8 cellular contexts compared by ENCODE assay signal in the genomic region with DNA sequence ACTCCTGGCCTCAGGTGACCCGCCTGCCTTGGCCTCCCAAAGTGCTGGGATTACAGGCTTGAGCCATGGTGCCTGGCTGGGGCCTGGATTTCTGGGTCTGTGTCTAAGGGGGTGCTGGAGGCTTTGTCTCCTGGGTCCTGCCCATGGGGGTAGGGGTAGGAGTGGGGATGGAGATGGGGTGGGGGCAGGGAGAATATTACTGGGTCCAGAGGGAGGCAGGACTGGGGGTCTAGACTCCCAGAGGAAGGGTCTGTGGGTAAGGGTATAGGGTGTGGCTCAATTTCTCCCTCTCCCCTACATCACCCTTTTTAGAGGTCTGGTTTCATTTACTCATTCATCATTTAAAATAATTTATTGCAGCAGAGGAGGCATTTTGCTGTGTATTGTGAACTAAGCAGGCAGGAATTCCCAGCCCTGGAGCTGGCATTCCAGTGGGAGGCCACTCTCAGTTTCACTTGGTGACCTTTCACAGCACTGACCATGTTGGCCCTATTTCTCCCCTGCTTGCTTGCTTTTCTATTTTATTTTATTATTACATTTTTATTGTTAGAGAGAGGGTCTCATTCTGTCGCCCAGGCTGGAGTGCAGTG. TPM values are rescaled to one million over a fixed set of nuclear protein-coding genes. Genes with fewer than 3 reads are reported as not detected.
DNase-seq lines count a peak whose midpoint lies in the region; ATAC-seq and TF ChIP-seq lines count a peak whose summit lies in the region.

No MANE protein-coding gene starts in this region.

- H3K27ac ChIP-seq in MM.1S (ENCODE audit: low read length) (no peak overlapping the region), coronary artery (peak overlapping the region in 1 of 2 donors; percentile 91)

- H3K27ac Mint-ChIP-seq in Caco-2 (ENCODE audit: unreplicated experiment) (no peak overlapping the region), nephron (peak overlapping the region in 1 of 3 experiments; percentile 83)

- DNase-seq in Caco-2 (no peak), MM.1S (no peak), coronary artery (ENCODE audit: low spot score) (no peak), cerebellum (ENCODE audit: low spot score) (no peak), cerebellar cortex (ENCODE audit: low spot score) (no peak), posterior vena cava (ENCODE audit: low spot score) (no peak)

- H3K4me3 ChIP-seq in Caco-2 (ENCODE audit: low read depth, low read length) = no peak overlapping the region
- H3K4me3 ChIP-seq in MM.1S (ENCODE audit: low read length) = no peak overlapping the region
- H3K4me3 ChIP-seq in coronary artery = peak overlapping the region; percentile 82

- CTCF ChIA-PET in Caco-2 (lab: Charles Lee) = interaction anchor here (0.6 to 1.8 kb wide), 2 partner anchors 30 to 141 kb away, joined by 5 to 7 read pairs; no protein-coding TSS in a partner anchor

- H3K27me3 Mint-ChIP-seq in Caco-2 (ENCODE audit: insufficient read depth, unreplicated experiment) = peaks cover 5% of the 10 kb centered on the region
- peaks cover 19% of the 10 kb centered on the region for H3K27me3 Mint-ChIP-seq in nephron (ENCODE audit: low read depth)

- ATAC-seq in HG03520 (IDR thresholded peaks at IDR 0.05; ENCODE audit: unreplicated experiment) = no peak

- H3K9me3 Mint-ChIP-seq in Caco-2 (ENCODE audit: unreplicated experiment) (no peaks in the 10 kb centered on the region), nephron (no peaks in the 10 kb centered on the region)

- peak overlapping the region; percentile 83 for H3K4me3 Mint-ChIP-seq in Caco-2 (ENCODE audit: unreplicated experiment)
- peak overlapping the region; percentile 78 to 97 (median 97) for H3K4me3 Mint-ChIP-seq in nephron

- intact Hi-C loops in Caco-2 (cut with micrococcal nuclease; ENCODE audit: unreplicated experiment) (no loop called here), posterior vena cava (cut with DNase I) (no loop called here)

- POLR2A ChIA-PET in Caco-2 (lab: Charles Lee) = no interaction called here

- H3K4me1 ChIP-seq in Caco-2 = 0 out of 2 replicates have a peak, but pooled peaks cover 7% of the 10 kb centered on the region
- peaks cover 9% of the 10 kb centered on the region for H3K4me1 ChIP-seq in MM.1S (ENCODE audit: low read length)

- BruUV-seq in Caco-2 (replicated peaks; lab: Mats Ljungman, UMichigan) = no TSS peak

- TF ChIP-seq CTCF in Caco-2 (IDR thresholded peaks at IDR 0.05; ENCODE audit: insufficient read depth in 1 of 2, low read depth in 1 of 2, low read length in 1 of 2, severe bottlenecking in 1 of 2, unreplicated experiment in 1 of 2) = no peak
- TF ChIP-seq CTCF in MM.1S (IDR thresholded peaks at IDR 0.05; ENCODE audit: low read length) = no peak
- TF ChIP-seq CTCF in coronary artery (IDR thresholded peaks at IDR 0.05) = no peak
- TF ChIP-seq CTCF in nephron (IDR thresholded peaks at IDR 0.05; ENCODE audit: unreplicated experiment in 3 of 3) = no peak

- H3K36me3 ChIP-seq in Caco-2 (ENCODE audit: control insufficient read depth, insufficient read depth, low read length) (no peaks in the 10 kb centered on the region), MM.1S (replicated peaks; ENCODE audit: insufficient read depth, low read length) (no peaks in the 10 kb centered on the region)

- H3K36me3 Mint-ChIP-seq in Caco-2 (ENCODE audit: insufficient read depth, unreplicated experiment) (peaks cover 6% of the 10 kb centered on the region), nephron (ENCODE audit: low read depth) (no peaks in the 10 kb centered on the region)

- H3K4me2 ChIP-seq in MM.1S (ENCODE audit: low read depth, low read length) = peak overlapping the region; percentile 83; the same call in 1 of the 2 replicates

- H4K20me1 ChIP-seq in MM.1S (ENCODE audit: insufficient read depth, low read length) = no peaks in the 10 kb centered on the region

- H3K27me3 ChIP-seq in Caco-2 (replicated peaks; ENCODE audit: control insufficient read depth, insufficient read depth, low read length) = no peaks in the 10 kb centered on the region
- H3K27me3 ChIP-seq in MM.1S (replicated peaks; ENCODE audit: insufficient read depth, low read length) = peaks cover 15% of the 10 kb centered on the region

- H3K4me1 Mint-ChIP-seq in Caco-2 (ENCODE audit: low read depth, unreplicated experiment) (peaks cover 7% of the 10 kb centered on the region), nephron (peaks cover 14% of the 10 kb centered on the region)

- H3K79me2 ChIP-seq in MM.1S (ENCODE audit: low read length) = peaks cover 9% of the 10 kb centered on the region; the same call in 1 of the 2 replicates

- H3K9me3 ChIP-seq in Caco-2 (no peaks in the 10 kb centered on the region), MM.1S (replicated peaks; ENCODE audit: insufficient read depth, low read length) (no peaks in the 10 kb centered on the region)

- peak overlapping the region; percentile 90; the same call in 1 of the 2 replicates for H3K9ac ChIP-seq in MM.1S (ENCODE audit: low read length)

- H2AFZ ChIP-seq in MM.1S (ENCODE audit: low read length) = peak overlapping the region; percentile 90; the same call in 1 of the 2 replicates

- H3K9me2 ChIP-seq in MM.1S (replicated peaks; ENCODE audit: insufficient read depth, low read length) = no peaks in the 10 kb centered on the region

- H3F3A ChIP-seq in MM.1S (ENCODE audit: insufficient read depth, low read length) = peaks cover 9% of the 10 kb centered on the region; the same call in 1 of the 2 replicates

RNA-seq across cellular contexts. Expression of a gene that starts 0.8 kb away (rescaled TPM):
- total RNA-seq in Caco-2 (2022) (8.0 and 10.5 TPM in 2 replicates), cerebellum (3.9 TPM), posterior vena cava (10 to 100 TPM in 1 of 2 donors, 1 to 10 TPM in 1; 7.9 to 10.3 TPM)

RNA-seq across cellular contexts. Expression of a gene that starts 1.2 kb away (rescaled TPM):
- total RNA-seq in Caco-2 (2022) = not detected in 2 replicates
- not detected for total RNA-seq in cerebellum
- total RNA-seq in posterior vena cava = 10 to 100 TPM; 12.4 to 13.4 TPM

RNA-seq across cellular contexts. Expression of a gene that starts 6.9 kb away (rescaled TPM):
- total RNA-seq in Caco-2 (2022) = not detected in 2 replicates
- 3.1 TPM for total RNA-seq in cerebellum
- 10 to 100 TPM; 58.8 to 96.5 TPM for total RNA-seq in posterior vena cava

RNA-seq across cellular contexts. Expression of a gene that starts 32.8 kb away (rescaled TPM):
- 4.6 and 6.5 TPM in 2 replicates for total RNA-seq in Caco-2 (2022)
- total RNA-seq in cerebellum = 97.6 TPM
- 1 to 10 TPM; 3.9 to 7.3 TPM for total RNA-seq in posterior vena cava

RNA-seq across cellular contexts. Expression of a gene that starts 35.0 kb away (rescaled TPM):
- 10.2 and 12.4 TPM in 2 replicates for total RNA-seq in Caco-2 (2022)
- 8.5 TPM for total RNA-seq in cerebellum
- 10 to 100 TPM; 13.3 to 14.2 TPM for total RNA-seq in posterior vena cava

Comparison
In these comparisons a context has a peak if more than half of its experiments do, and no peak if none do; other contexts are left out.
1. RNA of a gene that starts 6.9 kb away (total RNA-seq): 58.8 to 96.5 TPM in posterior vena cava; 3.1 TPM in cerebellum (single experiment) and not detected in Caco-2; every median in the first group is over 10 times any median in the second.